8 cellular contexts compared by ENCODE assay signal in the genomic region with DNA sequence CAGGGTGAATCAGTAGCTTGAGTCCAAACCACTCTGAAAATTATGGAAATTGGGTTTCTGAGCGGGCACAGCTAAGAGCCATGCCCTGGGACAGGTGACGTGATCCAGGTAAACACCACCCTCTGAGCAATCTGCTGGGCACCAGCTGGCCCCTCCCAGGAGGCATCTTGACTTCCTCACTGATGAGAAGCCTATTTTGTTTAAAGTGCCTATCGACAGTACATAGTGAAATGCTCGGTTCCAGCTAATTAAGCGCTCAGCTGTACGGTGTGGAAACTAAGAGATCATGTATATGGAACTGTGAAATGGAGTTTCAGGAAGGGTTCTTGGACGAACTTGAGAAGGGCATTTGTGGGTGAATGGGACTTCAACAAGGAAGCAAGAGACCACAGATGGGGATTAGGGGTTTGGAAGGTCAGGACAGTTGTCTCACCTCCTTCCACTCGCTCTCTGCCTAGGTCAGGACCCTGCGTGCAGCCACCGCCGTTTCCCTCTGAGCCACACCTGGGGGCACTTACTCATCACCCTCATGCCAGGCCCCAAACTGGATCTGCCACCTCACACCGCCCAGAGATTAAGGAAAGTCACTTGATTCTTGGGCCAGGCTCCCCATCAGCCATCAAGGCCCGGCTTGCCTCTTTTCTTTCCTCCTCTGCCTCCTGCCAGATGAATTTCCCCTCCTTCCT. TPM values are rescaled to one million over a fixed set of nuclear protein-coding genes. Genes with fewer than 3 reads are reported as not detected.
A peak's percentile ranks its signal among the peaks of the same experiment; 100 is the strongest.
DNase-seq lines count a peak whose midpoint lies in the region; ATAC-seq and TF ChIP-seq lines count a peak whose summit lies in the region.

No MANE protein-coding gene starts in this region.

- H3K4me3 Mint-ChIP-seq in memory B cell = peak overlapping the region; percentile 68

- H3K4ac ChIP-seq in mesendoderm (ENCODE audit: low read depth, low read length) = no peak overlapping the region

- H3K27me3 Mint-ChIP-seq in memory B cell = no peaks in the 10 kb centered on the region

- no peak overlapping the region for H2BK15ac ChIP-seq in mesendoderm (replicated peaks; ENCODE audit: low read depth)

- H3K27ac ChIP-seq in ACC112 (ENCODE audit: low read depth, low read length) (peak overlapping the region; percentile 100), ascending aorta (no peak overlapping the region), mesendoderm (ENCODE audit: low read depth, low read length) (no peak overlapping the region)

- H2AK5ac ChIP-seq in mesendoderm (ENCODE audit: low read length) = no peak overlapping the region

- H2BK5ac ChIP-seq in mesendoderm (ENCODE audit: low read length) = no peak overlapping the region

- H3K18ac ChIP-seq in mesendoderm (ENCODE audit: low read length) = no peak overlapping the region

- no peak for TF ChIP-seq CTCF in ascending aorta (IDR thresholded peaks at IDR 0.05)

- no peaks in the 10 kb centered on the region for H3K9me3 Mint-ChIP-seq in memory B cell

- peaks cover 87% of the 10 kb centered on the region for H3K79me2 ChIP-seq in ACC112 (ENCODE audit: control insufficient read depth, insufficient read depth, low read length, unreplicated experiment)
- peaks cover 76% of the 10 kb centered on the region for H3K79me2 ChIP-seq in mesendoderm (ENCODE audit: control insufficient read depth, insufficient read depth, low read length)

- DNase-seq in NCI-H146 (lab: John Stamatoyannopoulos, UW) = peak; percentile 67
- peak in 1 of 2 donors; percentile 56 for DNase-seq in ascending aorta (ENCODE audit: low spot score in 2 of 2)
- DNase-seq in memory B cell (ENCODE audit: low spot score in 2 of 2) = no peak
- DNase-seq in mesendoderm = no peak
- no peak for DNase-seq in cortex of kidney (lab: John Stamatoyannopoulos, UW)

- H3K9me3 ChIP-seq in ascending aorta = no peaks in the 10 kb centered on the region

- peaks cover 3% of the 10 kb centered on the region for H3K36me3 Mint-ChIP-seq in memory B cell

- ATAC-seq in memory B cell (ENCODE audit: low read depth) (no peak), HG03460 (IDR thresholded peaks at IDR 0.05; ENCODE audit: unreplicated experiment) (no peak), HG03354 (IDR thresholded peaks at IDR 0.05; ENCODE audit: poor library complexity, severe bottlenecking, unreplicated experiment) (no peak)

- H2AFZ ChIP-seq in ACC112 (ENCODE audit: low read length, unreplicated experiment) = no peak overlapping the region

- intact Hi-C loops in ascending aorta (cut with DNase I) = loop anchor here (5.0 kb wide), 1 partner anchor 213 kb away; the partner anchor contains the start of gene SFR1

- H3K79me1 ChIP-seq in mesendoderm (ENCODE audit: low read length) = peaks cover 33% of the 10 kb centered on the region

- WGBS in mesendoderm (ENCODE audit: extremely low coverage, insufficient coverage, low lambda C conversion rate) = no CpG with 5 or more reads among the region's 13 CpGs

- H3K4me1 Mint-ChIP-seq in memory B cell = peaks cover 41% of the 10 kb centered on the region

- H4K5ac ChIP-seq in mesendoderm (ENCODE audit: low read length) = no peak overlapping the region

- no peak overlapping the region for H4K8ac ChIP-seq in mesendoderm (ENCODE audit: low read depth, low read length)

- H3K4me1 ChIP-seq in ACC112 (ENCODE audit: control insufficient read depth, insufficient read depth, low read length, unreplicated experiment) (peaks cover 62% of the 10 kb centered on the region), ascending aorta (peaks cover 21 to 66% of the 10 kb centered on the region in 2 donors), mesendoderm (ENCODE audit: control insufficient read depth, low read depth, low read length) (peaks cover 54% of the 10 kb centered on the region)

- H3K27ac Mint-ChIP-seq in memory B cell = peak overlapping the region; percentile 69

- H3K27me3 ChIP-seq in ACC112 (ENCODE audit: insufficient read depth, low read length) (no peaks in the 10 kb centered on the region), ascending aorta (no peaks in the 10 kb centered on the region), mesendoderm (ENCODE audit: insufficient read depth, low read length, poor library complexity) (no peaks in the 10 kb centered on the region)

- peak overlapping the region; percentile 99 for H3K4me3 ChIP-seq in ACC112 (ENCODE audit: low read depth, low read length)
- peak overlapping the region; percentile 63 to 86 for H3K4me3 ChIP-seq in ascending aorta
- no peak overlapping the region for H3K4me3 ChIP-seq in mesendoderm (ENCODE audit: low read length)

- no peak overlapping the region for H3K23ac ChIP-seq in mesendoderm (ENCODE audit: low read length)

- no peak overlapping the region for H3K9ac ChIP-seq in mesendoderm (ENCODE audit: low read length)

- H2BK120ac ChIP-seq in mesendoderm (ENCODE audit: low read depth, low read length) = no peak overlapping the region

- H3K56ac ChIP-seq in mesendoderm (ENCODE audit: low read length) = no peak overlapping the region

- H3K36me3 ChIP-seq in ACC112 (ENCODE audit: insufficient read depth, low read length) (peaks cover 8% of the 10 kb centered on the region; the same call in 1 of the 2 replicates), ascending aorta (peaks cover 0 to 6% of the 10 kb centered on the region in 2 donors), mesendoderm (ENCODE audit: control insufficient read depth, insufficient read depth, low read length) (no peaks in the 10 kb centered on the region)

- no peak overlapping the region for H3K4me2 ChIP-seq in mesendoderm (ENCODE audit: low read length)

RNA-seq across cellular contexts. Expression of gene ITPRIP, which starts 3.2 kb away (rescaled TPM):
- total RNA-seq in ascending aorta = 51.0 TPM
- 22.8 TPM for polyA plus RNA-seq in mesendoderm (2013, experiment 1 of 2)
- 22.4 TPM for polyA plus RNA-seq in mesendoderm (2013, experiment 2 of 2)

RNA-seq across cellular contexts. Expression of gene CFAP58, which starts 18.5 kb away (rescaled TPM):
- not detected for total RNA-seq in ascending aorta
- polyA plus RNA-seq in mesendoderm (2013, experiment 1 of 2) = 1.0 TPM
- 0.85 TPM for polyA plus RNA-seq in mesendoderm (2013, experiment 2 of 2)
